ENCODE assay signal across 11 cellular contexts in genomic region chr17:35651467-35651866, GRCh38.
"Had no signal": no experiment of that assay in that cellular context is flagged by ENCODE, and none has a peak within 500 bp of the region (broad histone marks: within the 10 kb centered on the region; RNA-seq: fewer than 3 reads in every experiment).

No MANE protein-coding gene starts in this region.

- ATAC-seq: GM23338, HCT116 had no signal

- FAIRE-seq: H1, H54 had no signal

- H3K4me2 ChIP-seq: GM23338 had no signal

- H3K9ac ChIP-seq: GM23248 had no signal

- H3K9me3 ChIP-seq: HAP-1 had no signal

- DNase-seq: GM23248, GOT3, H7, H9, HCEC 1CT, HFFc6 had no signal

- H3K4me3 ChIP-seq: GM23248, GM23338, HAP-1 had no signal

- H2AFZ ChIP-seq: GM23248, GM23338 had no signal

- H3K27ac ChIP-seq: GM23248 had no signal

- H3K4me1 ChIP-seq: HAP-1 had no signal
